In genomic region chr2:100107911-100108647, GRCh38 we compare ENCODE assay signal across 1 cellular context.
TF ChIP-seq lines count a peak whose summit lies in the region.

No MANE protein-coding gene starts in this region.

TF ChIP-seq in WTC11, 78 proteins besides CTCF, POLR2A, EP300 and RAD21 (continued from another document):
- TF ChIP-seq HMGXB4 (CRISPR knock-in tag; IDR thresholded peaks at IDR 0.05) (no peak), ZMAT4 (CRISPR knock-in tag; IDR thresholded peaks at IDR 0.05) (no peak), ZNF138 (CRISPR knock-in tag; conservative IDR thresholded peaks at IDR 0.05) (no peak), ELF4 (CRISPR knock-in tag; IDR thresholded peaks at IDR 0.05; ENCODE audit: low read depth) (no peak), GABPB1 (CRISPR knock-in tag; IDR thresholded peaks at IDR 0.05) (no peak), PRDM15 (CRISPR knock-in tag; IDR thresholded peaks at IDR 0.05) (no peak), STAT6 (CRISPR knock-in tag; conservative IDR thresholded peaks at IDR 0.05; ENCODE audit: low read depth) (no peak), MLX (CRISPR knock-in tag; IDR thresholded peaks at IDR 0.05) (no peak), ATF3 (CRISPR knock-in tag; conservative IDR thresholded peaks at IDR 0.05) (no peak), ZSCAN18 (CRISPR knock-in tag; IDR thresholded peaks at IDR 0.05) (no peak), RORB (CRISPR knock-in tag; IDR thresholded peaks at IDR 0.05) (no peak), NR3C1 (CRISPR knock-in tag; conservative IDR thresholded peaks at IDR 0.05; ENCODE audit: low read depth) (no peak), ZNF396 (CRISPR knock-in tag; IDR thresholded peaks at IDR 0.05; ENCODE audit: borderline replicate concordance) (no peak)
